Comparison of ENCODE assay signal across 14 cellular contexts in genomic region chr12:50271724-50272247, GRCh38. TPM values are rescaled to one million over a fixed set of nuclear protein-coding genes. Genes with fewer than 3 reads are reported as not detected.
A peak's percentile ranks its signal among the peaks of the same experiment; 100 is the strongest.
DNase-seq lines count a peak whose midpoint lies in the region; ATAC-seq and TF ChIP-seq lines count a peak whose summit lies in the region.
"Had no signal": no experiment of that assay in that cellular context is flagged by ENCODE, and none has a peak within 500 bp of the region (broad histone marks: within the 10 kb centered on the region; RNA-seq: fewer than 3 reads in every experiment).

No MANE protein-coding gene starts in this region.

- H3K4me3 ChIP-seq in IMR-90 (ENCODE audit: insufficient read depth, low read depth, low read length) = no peak overlapping the region
- peak overlapping the region; percentile 37 to 49 for H3K4me3 ChIP-seq in duodenal mucosa (ENCODE audit: low read depth in 1 of 2, low read length in 2 of 2)
- H3K4me3 ChIP-seq in lower lobe of right lung = peak overlapping the region; percentile 24
- peak overlapping the region in 4 of 5 donors; percentile 23 to 58 (median 40) for H3K4me3 ChIP-seq in subcutaneous abdominal adipose tissue (ENCODE audit: low read depth in 1 of 5, low read length in 5 of 5)

- H3K4me1 ChIP-seq in IMR-90 (ENCODE audit: control insufficient read depth, insufficient read depth, low read length) = no peaks in the 10 kb centered on the region; the same call in 1 of the 2 replicates
- peaks cover 20 to 31% of the 10 kb centered on the region in 2 donors for H3K4me1 ChIP-seq in duodenal mucosa (ENCODE audit: control insufficient read depth in 1 of 2, insufficient read depth in 2 of 2, low read length in 2 of 2)
- H3K4me1 ChIP-seq in lower lobe of right lung = peaks cover 51% of the 10 kb centered on the region
- peaks cover 0 to 23% (median 18%) of the 10 kb centered on the region in 5 donors for H3K4me1 ChIP-seq in subcutaneous abdominal adipose tissue (ENCODE audit: control insufficient read depth in 5 of 5, insufficient read depth in 5 of 5, low read length in 5 of 5)

- dilution Hi-C loops in IMR-90 (cut with HindIII; ENCODE audit: low sequenced_read_pairs, unreplicated experiment) = no loop called here

- peak overlapping the region; percentile 12; the same call in 1 of the 2 replicates for H3K9ac ChIP-seq in IMR-90 (ENCODE audit: low read depth, low read length)
- H3K9ac ChIP-seq in duodenal mucosa (ENCODE audit: low read depth in 1 of 2, low read length in 2 of 2) = no peak overlapping the region
- H3K9ac ChIP-seq in subcutaneous abdominal adipose tissue (ENCODE audit: low read length in 5 of 5) = peak overlapping the region; percentile 12 to 86 (median 70)

- H3K36me3 ChIP-seq in IMR-90 (ENCODE audit: control insufficient read depth, insufficient read depth, low read length) (no peaks in the 10 kb centered on the region; the same call in 1 of the 2 replicates), duodenal mucosa (ENCODE audit: control insufficient read depth in 1 of 2, insufficient read depth in 2 of 2, low read length in 2 of 2) (no peaks in the 10 kb centered on the region), lower lobe of right lung (no peaks in the 10 kb centered on the region), subcutaneous abdominal adipose tissue (ENCODE audit: control insufficient read depth in 5 of 5, insufficient read depth in 5 of 5, low read length in 5 of 5) (peaks cover 0 to 4% (median 0%) of the 10 kb centered on the region in 5 donors)

- no peaks in the 10 kb centered on the region for H3K27me3 ChIP-seq in IMR-90 (ENCODE audit: control insufficient read depth, insufficient read depth, low read length)
- H3K27me3 ChIP-seq in duodenal mucosa (ENCODE audit: control insufficient read depth in 1 of 2, insufficient read depth in 2 of 2, low read length in 2 of 2) = no peaks in the 10 kb centered on the region
- H3K27me3 ChIP-seq in lower lobe of right lung (ENCODE audit: low read depth) = no peaks in the 10 kb centered on the region
- no peaks in the 10 kb centered on the region for H3K27me3 ChIP-seq in subcutaneous abdominal adipose tissue (ENCODE audit: control insufficient read depth in 5 of 5, insufficient read depth in 4 of 5, low read length in 5 of 5)

- in situ Hi-C loops in IMR-90 (cut with MboI; ENCODE audit: low sequenced_read_pairs) = no loop called here

- DNase-seq in IMR-90 = peak; percentile 55
- no peak for DNase-seq in lower lobe of right lung
- no peak for DNase-seq in substantia nigra (lab: John Stamatoyannopoulos, UW)
- DNase-seq in NCI-H524 (lab: John Stamatoyannopoulos, UW) = no peak
- DNase-seq in DMS 273 treated with DMSO at 0.1 percent for 48 hours (lab: John Stamatoyannopoulos, UW) = no peak
- no peak for DNase-seq in glutamatergic neuron
- DNase-seq: activated CD4-positive, alpha-beta T cell treated with anti-CD3 and anti-CD28 coated beads, Interleukin-2, amount 50 U/mL, for 1 hour; activated naive CD8-positive, alpha-beta T cell treated with anti-CD3 and anti-CD28 coated beads, Interleukin-2, amount 50 U/mL, for 24 hours; CD4-positive, alpha-beta memory T cell; midbrain; NCI-H2107; stimulated activated naive CD8-positive, alpha-beta T cell treated with anti-CD3 and anti-CD28 coated beads, Interleukin-15, Interleukin-2, amounts not matched to agents 100 U/mL and 50 U/mL, for 24 hours had no signal

- no peak overlapping the region for H3K23ac ChIP-seq in IMR-90 (ENCODE audit: low read depth, low read length)

- H2BK15ac ChIP-seq in IMR-90 (ENCODE audit: low read depth, low read length) = no peak overlapping the region

- no peak overlapping the region for H2AFZ ChIP-seq in IMR-90 (replicated peaks; ENCODE audit: low read length, poor library complexity)

- H3K4me2 ChIP-seq in IMR-90 (ENCODE audit: low read depth, low read length) = peak overlapping the region; percentile 28

- no peak overlapping the region for H2BK20ac ChIP-seq in IMR-90 (ENCODE audit: low read depth, low read length)

- H3K27me3 Mint-ChIP-seq in glutamatergic neuron (ENCODE audit: unreplicated experiment) = no peaks in the 10 kb centered on the region
- H3K27me3 Mint-ChIP-seq: activated naive CD8-positive, alpha-beta T cell treated with anti-CD3 and anti-CD28 coated beads, Interleukin-2, amount 50 U/mL, for 24 hours; CD4-positive, alpha-beta memory T cell had no signal

- H3K9me3 Mint-ChIP-seq in glutamatergic neuron (ENCODE audit: unreplicated experiment) = no peaks in the 10 kb centered on the region
- H3K9me3 Mint-ChIP-seq: activated naive CD8-positive, alpha-beta T cell treated with anti-CD3 and anti-CD28 coated beads, Interleukin-2, amount 50 U/mL, for 24 hours; CD4-positive, alpha-beta memory T cell had no signal

- no peak overlapping the region for H3K27ac Mint-ChIP-seq in glutamatergic neuron (ENCODE audit: unreplicated experiment)
- H3K27ac Mint-ChIP-seq: activated naive CD8-positive, alpha-beta T cell treated with anti-CD3 and anti-CD28 coated beads, Interleukin-2, amount 50 U/mL, for 24 hours had no signal

- no peak for TF ChIP-seq POLR2A in IMR-90 (IDR thresholded peaks at IDR 0.05; ENCODE audit: low read depth, low read length)

- H3K36me3 Mint-ChIP-seq in glutamatergic neuron (ENCODE audit: unreplicated experiment) = no peaks in the 10 kb centered on the region
- H3K36me3 Mint-ChIP-seq: CD4-positive, alpha-beta memory T cell had no signal

- no peak overlapping the region for H3K56ac ChIP-seq in IMR-90 (ENCODE audit: extremely low read depth, insufficient read depth, low read length)

- no TSS peak for BruUV-seq in IMR-90 (replicated peaks; lab: Mats Ljungman, UMichigan)

- H2AK5ac ChIP-seq in IMR-90 (ENCODE audit: low read depth, low read length) = no peak overlapping the region

- WGBS in IMR-90 (ENCODE audit: extremely low coverage in 2 of 2, insufficient read length in 1 of 2), 2 experiments = no CpG with 5 or more reads among the region's 2 CpGs

- intact Hi-C loops in IMR-90 (cut with micrococcal nuclease) (no loop called here), lower lobe of right lung (cut with DNase I) (no loop called here)

- TF ChIP-seq CTCF in IMR-90 (conservative IDR thresholded peaks at IDR 0.05; ENCODE audit: low read depth, low read length) = no peak
- no peak for TF ChIP-seq CTCF in lower lobe of right lung (IDR thresholded peaks at IDR 0.05)
- no peak for TF ChIP-seq CTCF in glutamatergic neuron (IDR thresholded peaks at IDR 0.05; ENCODE audit: partially characterized antibody, unreplicated experiment)

- no peaks in the 10 kb centered on the region for H3K9me3 ChIP-seq in IMR-90 (ENCODE audit: control insufficient read depth, insufficient read depth, low read length)
- no peaks in the 10 kb centered on the region for H3K9me3 ChIP-seq in duodenal mucosa (ENCODE audit: control insufficient read depth in 1 of 2, low read length in 2 of 2)
- no peaks in the 10 kb centered on the region for H3K9me3 ChIP-seq in lower lobe of right lung
- H3K9me3 ChIP-seq in subcutaneous abdominal adipose tissue (ENCODE audit: control insufficient read depth in 5 of 5, low read length in 5 of 5) = no peaks in the 10 kb centered on the region

- no peaks in the 10 kb centered on the region for H3K4me1 Mint-ChIP-seq in glutamatergic neuron (ENCODE audit: low read depth, unreplicated experiment)

- peak overlapping the region; percentile 61 to 66; a peak in 2 of 4 replicates for H4K8ac ChIP-seq in IMR-90 (ENCODE audit: low read depth in 2 of 2, low read length in 2 of 2)

- no peaks in the 10 kb centered on the region for H4K20me1 ChIP-seq in IMR-90 (ENCODE audit: insufficient read depth, low read length)

- peaks cover 0 to 3% of the 10 kb centered on the region in 2 experiments; a peak in 3 of 4 replicates for H3K79me1 ChIP-seq in IMR-90 (ENCODE audit: low read depth in 1 of 2, low read length in 2 of 2)

- no peak overlapping the region for H3K4me3 Mint-ChIP-seq in glutamatergic neuron (ENCODE audit: unreplicated experiment)
- H3K4me3 Mint-ChIP-seq: activated naive CD8-positive, alpha-beta T cell treated with anti-CD3 and anti-CD28 coated beads, Interleukin-2, amount 50 U/mL, for 24 hours; CD4-positive, alpha-beta memory T cell had no signal

- ATAC-seq in IMR-90 (ENCODE audit: low read depth) = peak; percentile 72
- ATAC-seq in lower lobe of right lung = peak; percentile 59 to 68
- ATAC-seq: activated naive CD8-positive, alpha-beta T cell treated with anti-CD3 and anti-CD28 coated beads, Interleukin-2, amount 50 U/mL, for 24 hours; stimulated activated naive CD8-positive, alpha-beta T cell treated with anti-CD3 and anti-CD28 coated beads, Interleukin-15, Interleukin-2, amounts not matched to agents 100 U/mL and 50 U/mL, for 24 hours had no signal

- no peak for TF ChIP-seq RAD21 in IMR-90 (IDR thresholded peaks at IDR 0.05; ENCODE audit: low read length)

- peak overlapping the region; percentile 34 for H2BK5ac ChIP-seq in IMR-90 (ENCODE audit: low read depth, low read length, poor library complexity, severe bottlenecking)

- peak overlapping the region; percentile 68; the same call in 1 of the 2 replicates for H3K27ac ChIP-seq in IMR-90 (ENCODE audit: insufficient read depth, low read length)
- H3K27ac ChIP-seq in duodenal mucosa (ENCODE audit: low read depth, low read length) = peak overlapping the region; percentile 26
- peak overlapping the region; percentile 74 for H3K27ac ChIP-seq in lower lobe of right lung
- peak overlapping the region; percentile 90 for H3K27ac ChIP-seq in subcutaneous abdominal adipose tissue (ENCODE audit: low read depth, low read length)
- no peak overlapping the region for H3K27ac ChIP-seq in substantia nigra (ENCODE audit: low read depth, low read length, poor library complexity, severe bottlenecking)

- H3K4ac ChIP-seq in IMR-90 (ENCODE audit: low read depth, low read length) = no peak overlapping the region

- H3K9me1 ChIP-seq in IMR-90 (ENCODE audit: insufficient read depth, low read length) = no peaks in the 10 kb centered on the region

- H3K14ac ChIP-seq in IMR-90 (replicated peaks; ENCODE audit: low read depth, low read length) = no peak overlapping the region

- POLR2A ChIA-PET in IMR-90 (lab: Charles Lee; ENCODE audit: unreplicated experiment) = no interaction called here

- no peak overlapping the region for H2AK9ac ChIP-seq in IMR-90 (replicated peaks; ENCODE audit: low read depth, low read length, poor library complexity)

- no peak overlapping the region for H4K91ac ChIP-seq in IMR-90 (ENCODE audit: insufficient read depth, low read depth, low read length)

- H4K5ac ChIP-seq in IMR-90 (ENCODE audit: low read depth, low read length) = peak overlapping the region; percentile 3; the same call in 1 of the 2 replicates

- CTCF ChIA-PET in IMR-90 (lab: Yijun Ruan, JAX) = interaction anchor here (0.6 kb wide), 1 partner anchor 58 kb away, joined by 3 read pairs; no protein-coding TSS in a partner anchor

- H2BK120ac ChIP-seq in IMR-90 (ENCODE audit: low read depth, low read length) = peak overlapping the region; percentile 11; the same call in 1 of the 2 replicates

- peak overlapping the region; percentile 3 for H3K18ac ChIP-seq in IMR-90 (ENCODE audit: low read depth, low read length)

TF ChIP-seq in IMR-90, 13 proteins besides CTCF, POLR2A, EP300 and RAD21 (continues in another document):
- TF ChIP-seq CHD1 (IDR thresholded peaks at IDR 0.05; ENCODE audit: low read depth, low read length) = no peak

RNA-seq across cellular contexts. Expression of gene LIMA1, which starts 11.5 kb away (rescaled TPM):
- total RNA-seq in IMR-90 (2012; rRNA removed) (163 and 183 TPM in 2 replicates), lower lobe of right lung (76.6 TPM), glutamatergic neuron (ENCODE audit: unreplicated experiment) (69.4 TPM)
- 111 and 126 TPM in 2 replicates for polyA plus RNA-seq in IMR-90 (2012; rRNA removed)
- 25.4 and 30.9 TPM in 2 replicates for polyA plus RNA-seq in IMR-90 (2012; cell fraction: cytosol; rRNA removed)
- polyA plus RNA-seq in IMR-90 (2012; cell fraction: nucleus; rRNA removed; ENCODE audit: low replicate concordance) = 79.3 and 765 TPM in 2 replicates

Comparison
In these comparisons a context has a peak if more than half of its experiments do, and no peak if none do; other contexts are left out.
1. H3K9ac ChIP-seq: peak in IMR-90 (single experiment) and subcutaneous abdominal adipose tissue (5 of 5); none in duodenal mucosa (0 of 2).